In the genomic region with DNA sequence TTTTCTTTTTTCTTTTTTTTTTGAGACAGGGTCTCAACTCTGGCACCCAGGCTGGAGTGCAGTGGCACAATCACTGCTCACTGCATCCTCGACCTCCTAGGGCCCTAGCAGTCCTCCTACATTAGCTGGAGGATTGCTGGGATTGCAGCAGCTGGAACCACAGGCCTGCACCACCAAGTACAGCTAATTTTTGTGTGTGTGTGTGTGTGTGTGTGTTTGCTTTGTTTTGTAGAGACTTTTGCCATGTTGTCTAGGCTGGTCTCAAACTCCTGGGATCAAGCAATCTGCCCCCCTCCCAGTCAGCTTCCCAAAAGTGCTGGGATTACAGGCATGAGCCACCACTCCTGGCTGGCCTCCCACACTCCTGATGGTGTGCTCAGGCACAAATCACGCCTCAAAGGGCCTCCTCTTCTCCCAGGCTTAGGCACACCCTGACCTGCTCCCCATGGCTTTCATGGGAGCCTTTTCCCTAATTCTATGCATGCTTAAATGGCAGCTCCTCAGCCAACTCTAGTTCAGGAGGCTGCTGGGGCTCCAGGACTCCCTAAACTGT, we compare ENCODE assay signal across 11 cellular contexts. TPM values are rescaled to one million over a fixed set of nuclear protein-coding genes. Genes with fewer than 3 reads are reported as not detected.
DNase-seq lines count a peak whose midpoint lies in the region; ATAC-seq and TF ChIP-seq lines count a peak whose summit lies in the region.
"Had no signal": no experiment of that assay in that cellular context is flagged by ENCODE, and none has a peak within 500 bp of the region (broad histone marks: within the 10 kb centered on the region; RNA-seq: fewer than 3 reads in every experiment).

No MANE protein-coding gene starts in this region.

- no peaks in the 10 kb centered on the region; the same call in 1 of the 2 replicates for H3K4me1 ChIP-seq in GM23338 (ENCODE audit: insufficient read depth)
- peaks cover 71% of the 10 kb centered on the region for H3K4me1 ChIP-seq in left ventricle myocardium inferior
- peaks cover 19% of the 10 kb centered on the region for H3K4me1 ChIP-seq in smooth muscle cell (ENCODE audit: low read depth)

- peaks cover 18% of the 10 kb centered on the region for H3K9me3 Mint-ChIP-seq in GM23338
- H3K9me3 Mint-ChIP-seq in activated CD8-positive, alpha-beta T cell treated with anti-CD3 and anti-CD28 coated beads, Interleukin-2, amount 10 ng/mL, durations not matched to agents 7 days and 5 days (ENCODE audit: insufficient read depth), result no peaks in the 10 kb centered on the region

- H4K20me1 ChIP-seq in GM23338 (replicated peaks; ENCODE audit: insufficient read depth) (no peaks in the 10 kb centered on the region), smooth muscle cell (ENCODE audit: low read depth) (no peaks in the 10 kb centered on the region)

- H3K27me3 ChIP-seq in GM23338 (ENCODE audit: insufficient read depth) (peaks cover 17% of the 10 kb centered on the region), left ventricle myocardium inferior (ENCODE audit: low read depth) (no peaks in the 10 kb centered on the region), smooth muscle cell (ENCODE audit: low read depth) (no peaks in the 10 kb centered on the region)

- H3K27ac ChIP-seq in GM23338 (ENCODE audit: low read depth) (no peak overlapping the region), left ventricle myocardium inferior (replicated peaks) (peak overlapping the region; percentile 94), smooth muscle cell (ENCODE audit: low read depth) (peak overlapping the region; percentile 90)

- H3K9me3 ChIP-seq in left ventricle myocardium inferior (replicated peaks), result no peaks in the 10 kb centered on the region
- H3K9me3 ChIP-seq in smooth muscle cell (replicated peaks; ENCODE audit: low read depth), result no peaks in the 10 kb centered on the region

- H3K79me2 ChIP-seq in GM23338 (replicated peaks; ENCODE audit: insufficient read depth), result no peaks in the 10 kb centered on the region
- H3K79me2 ChIP-seq in smooth muscle cell (ENCODE audit: low read depth), result no peaks in the 10 kb centered on the region

- H3K4me2 ChIP-seq in GM23338 (no peak overlapping the region), smooth muscle cell (peak overlapping the region; percentile 99)

- no peak for TF ChIP-seq CTCF in GM23338 (conservative IDR thresholded peaks at IDR 0.05; ENCODE audit: low read depth in 2 of 2)
- TF ChIP-seq CTCF in left ventricle myocardium inferior (IDR thresholded peaks at IDR 0.05; ENCODE audit: borderline replicate concordance), result no peak
- no peak for TF ChIP-seq CTCF in smooth muscle cell (IDR thresholded peaks at IDR 0.05; ENCODE audit: borderline replicate concordance, insufficient read depth, poor library complexity, severe bottlenecking)

- H3K4me3 ChIP-seq in GM23338 (no peak overlapping the region), left ventricle myocardium inferior (peak overlapping the region; percentile 74), smooth muscle cell (peak overlapping the region; percentile 81)

- H3K27ac Mint-ChIP-seq in GM23338, result no peak overlapping the region
- H3K27ac Mint-ChIP-seq in activated CD8-positive, alpha-beta T cell treated with anti-CD3 and anti-CD28 coated beads, Interleukin-2, amount 10 ng/mL, durations not matched to agents 7 days and 5 days, result peak overlapping the region; percentile 26

- H3K4me3 Mint-ChIP-seq in GM23338, result peak overlapping the region; percentile 51
- H3K4me3 Mint-ChIP-seq in activated CD8-positive, alpha-beta T cell treated with anti-CD3 and anti-CD28 coated beads, Interleukin-2, amount 10 ng/mL, durations not matched to agents 7 days and 5 days, result no peak overlapping the region

- H3K36me3 ChIP-seq in GM23338 (ENCODE audit: insufficient read depth) (no peaks in the 10 kb centered on the region), left ventricle myocardium inferior (no peaks in the 10 kb centered on the region), smooth muscle cell (ENCODE audit: low read depth) (no peaks in the 10 kb centered on the region)

- H3F3A ChIP-seq in GM23338 (replicated peaks; ENCODE audit: low read depth), result peaks cover 13% of the 10 kb centered on the region; the same call in 1 of the 2 replicates
- peaks cover 20% of the 10 kb centered on the region for H3F3A ChIP-seq in smooth muscle cell (ENCODE audit: low read depth)

- peaks cover 7% of the 10 kb centered on the region for H3K36me3 Mint-ChIP-seq in GM23338 (ENCODE audit: low read depth)
- H3K36me3 Mint-ChIP-seq in activated CD8-positive, alpha-beta T cell treated with anti-CD3 and anti-CD28 coated beads, Interleukin-2, amount 10 ng/mL, durations not matched to agents 7 days and 5 days (ENCODE audit: low read depth), result no peaks in the 10 kb centered on the region

- H2AFZ ChIP-seq in GM23338, result no peak overlapping the region
- no peak overlapping the region for H2AFZ ChIP-seq in smooth muscle cell (ENCODE audit: low read depth)

- H3K27me3 Mint-ChIP-seq in GM23338 (ENCODE audit: insufficient read depth, low read depth, poor library complexity), result peaks cover 24% of the 10 kb centered on the region
- H3K27me3 Mint-ChIP-seq in activated CD8-positive, alpha-beta T cell treated with anti-CD3 and anti-CD28 coated beads, Interleukin-2, amount 10 ng/mL, durations not matched to agents 7 days and 5 days (ENCODE audit: low read depth), result peaks cover 2% of the 10 kb centered on the region

- POLR2A ChIA-PET in activated CD8-positive, alpha-beta T cell treated with anti-CD3 and anti-CD28 coated beads, Interleukin-2, amount 10 ng/mL, durations not matched to agents 7 days and 5 days (lab: Charles Lee), result interaction anchor here (0.6 to 1.9 kb wide), 5 partner anchors 10 to 41 kb away, joined by 3 to 7 read pairs (median 3); a partner anchor contains a TSS

- intact Hi-C loops in left ventricle myocardium inferior (cut with micrococcal nuclease), result no loop called here

- CTCF ChIA-PET in activated CD8-positive, alpha-beta T cell treated with anti-CD3 and anti-CD28 coated beads, Interleukin-2, amount 10 ng/mL, durations not matched to agents 7 days and 5 days (lab: Charles Lee), result interaction anchor here (0.7 to 3.6 kb wide), 5 partner anchors 12 to 137 kb away, joined by 3 to 21 read pairs (median 5); a partner anchor contains a TSS

- DNase-seq in GM23338 (ENCODE audit: low spot score) (no peak), left ventricle myocardium inferior (no peak), smooth muscle cell (lab: John Stamatoyannopoulos, UW; ENCODE audit: unreplicated experiment) (no peak), NCI-H1092 (lab: John Stamatoyannopoulos, UW) (no peak), mucosa of gallbladder (ENCODE audit: low spot score) (no peak)
- no peak for DNase-seq in activated CD8-positive, alpha-beta T cell treated with anti-CD3 and anti-CD28 coated beads, Interleukin-2, amount 10 ng/mL, durations not matched to agents 7 days and 5 days
- DNase-seq in activated CD8-positive, alpha-beta memory T cell treated with anti-CD3 and anti-CD28 coated beads, Interleukin-2, amount 50 U/mL, for 4 hours, result no peak
- DNase-seq: aorta, NCI-H2171 treated with DMSO at 0.1 percent for 48 hours, trophoblast cell had no signal

- H3K9ac ChIP-seq in smooth muscle cell (ENCODE audit: low read depth), result no peak overlapping the region

- H3K9me2 ChIP-seq in GM23338 (ENCODE audit: insufficient read depth), result peaks cover 10% of the 10 kb centered on the region; the same call in 1 of the 2 replicates

- H3K4me1 Mint-ChIP-seq in GM23338, result peaks cover 18% of the 10 kb centered on the region
- H3K4me1 Mint-ChIP-seq in activated CD8-positive, alpha-beta T cell treated with anti-CD3 and anti-CD28 coated beads, Interleukin-2, amount 10 ng/mL, durations not matched to agents 7 days and 5 days (ENCODE audit: low read depth), result peaks cover 49% of the 10 kb centered on the region

- 31% methylated on average over 2 of the region's 2 CpGs for WGBS in smooth muscle cell (ENCODE audit: low lambda C conversion rate)

- no peak for ATAC-seq in GM23338
- ATAC-seq in activated CD8-positive, alpha-beta T cell treated with anti-CD3 and anti-CD28 coated beads, Interleukin-2, amount 10 ng/mL, durations not matched to agents 7 days and 5 days, result no peak
- no peak for ATAC-seq in HG02885 (IDR thresholded peaks at IDR 0.05; ENCODE audit: poor library complexity, unreplicated experiment)

TF ChIP-seq in GM23338, 12 proteins besides CTCF, POLR2A, EP300 and RAD21:
- TF ChIP-seq EZH2phosphoT487 (IDR thresholded peaks at IDR 0.05; ENCODE audit: unreplicated experiment), result no peak
- TF ChIP-seq ZNF331 (CRISPR knock-in tag; IDR thresholded peaks at IDR 0.05; ENCODE audit: low read depth), result no peak

RNA-seq across cellular contexts. Expression of a gene that starts 9.4 kb away (rescaled TPM):
- total RNA-seq in GM23338 (2014; rRNA removed; shearing (Covaris generic)), result 0.27 and 4.2 TPM in 2 replicates
- polyA plus RNA-seq in GM23338 (2016; fragmentation: Nextera tagmentation; extraction: Ambion mirVana) (2.1 and 3.6 TPM in 2 replicates), smooth muscle cell (9.6 and 11.1 TPM in 2 replicates)
- total RNA-seq in activated CD8-positive, alpha-beta T cell treated with anti-CD3 and anti-CD28 coated beads, Interleukin-2, amount 10 ng/mL, durations not matched to agents 7 days and 5 days, result 1 to 10 TPM; 2.6 to 3.2 TPM
- total RNA-seq in left ventricle myocardium inferior (2.1 TPM), smooth muscle cell (1.6 and 10.0 TPM in 2 replicates), mucosa of gallbladder (11.1 TPM)

RNA-seq across cellular contexts. Expression of a gene that starts 9.4 kb away (rescaled TPM):
- not detected in 2 replicates for total RNA-seq in GM23338 (2014; rRNA removed; shearing (Covaris generic))
- polyA plus RNA-seq in GM23338 (2016; fragmentation: Nextera tagmentation; extraction: Ambion mirVana) (0.54 TPM in 1 of 2 replicates, not detected in the other), smooth muscle cell (0.31 and 1.3 TPM in 2 replicates)
- under 1 TPM in 1 of 2 experiments, not detected in 1; 0.21 TPM for total RNA-seq in activated CD8-positive, alpha-beta T cell treated with anti-CD3 and anti-CD28 coated beads, Interleukin-2, amount 10 ng/mL, durations not matched to agents 7 days and 5 days
- total RNA-seq in left ventricle myocardium inferior (2.1 TPM), smooth muscle cell (not detected in 2 replicates), mucosa of gallbladder (3.3 TPM)

RNA-seq across cellular contexts. Expression of a gene that starts 16.9 kb away (rescaled TPM):
- total RNA-seq in GM23338 (2014; rRNA removed; shearing (Covaris generic)), result 266 and 329 TPM in 2 replicates
- polyA plus RNA-seq in GM23338 (2016; fragmentation: Nextera tagmentation; extraction: Ambion mirVana) (553 and 576 TPM in 2 replicates), smooth muscle cell (358 and 389 TPM in 2 replicates)
- total RNA-seq in activated CD8-positive, alpha-beta T cell treated with anti-CD3 and anti-CD28 coated beads, Interleukin-2, amount 10 ng/mL, durations not matched to agents 7 days and 5 days, result 10 to 100 TPM; 23.1 to 26.1 TPM
- total RNA-seq in left ventricle myocardium inferior (10.0 TPM), smooth muscle cell (108 and 126 TPM in 2 replicates), mucosa of gallbladder (303 TPM)

RNA-seq across cellular contexts. Expression of a gene that starts 41.3 kb away (rescaled TPM):
- total RNA-seq in GM23338 (2014; rRNA removed; shearing (Covaris generic)), result 50.7 and 55.8 TPM in 2 replicates
- polyA plus RNA-seq in GM23338 (2016; fragmentation: Nextera tagmentation; extraction: Ambion mirVana) (22.7 and 24.9 TPM in 2 replicates), smooth muscle cell (45.4 and 53.7 TPM in 2 replicates)
- 10 to 100 TPM; 37.3 to 38.5 TPM for total RNA-seq in activated CD8-positive, alpha-beta T cell treated with anti-CD3 and anti-CD28 coated beads, Interleukin-2, amount 10 ng/mL, durations not matched to agents 7 days and 5 days
- total RNA-seq in left ventricle myocardium inferior (44.9 TPM), smooth muscle cell (57.3 and 63.4 TPM in 2 replicates), mucosa of gallbladder (101 TPM)
